In the genomic region with DNA sequence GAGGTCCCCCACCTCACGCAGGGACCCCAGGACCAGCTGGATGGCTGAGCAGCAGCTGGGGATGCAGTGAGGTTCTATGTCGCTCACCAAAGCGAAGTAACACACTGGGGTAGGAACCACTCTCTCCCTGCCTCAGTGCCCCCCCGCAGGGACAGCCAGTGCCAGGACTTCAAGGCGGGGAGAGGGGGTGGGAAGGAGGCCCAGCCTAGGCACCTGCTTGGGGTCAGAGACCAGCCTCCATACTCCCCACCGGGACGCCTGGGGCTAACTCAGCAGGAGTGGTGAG, we compare ENCODE assay signal across 23 cellular contexts.
"Had no signal": no experiment of that assay in that cellular context is flagged by ENCODE, and none has a peak within 500 bp of the region (broad histone marks: within the 10 kb centered on the region; RNA-seq: fewer than 3 reads in every experiment).

No MANE protein-coding gene starts in this region.

- H3K9me3 Mint-ChIP-seq: activated naive CD4-positive, alpha-beta T cell treated with anti-CD3 and anti-CD28 coated beads, Interleukin-2, amount 50 U/mL, for 72 hours; activated T-cell treated with anti-CD3 and anti-CD28 coated beads, Interleukin-2, amount 50 U/mL, for 72 hours; natural killer cell treated with Interleukin-12 subunit alpha and Interleukin-12 subunit beta and Interleukin-15 and Interleukin-18, amount 100 ng/mL, for 72 hours had no signal

- H3K36me3 ChIP-seq: prostate gland had no signal

- DNase-seq: activated CD4-positive, alpha-beta T cell treated with anti-CD3 and anti-CD28 coated beads for 36 hours; activated CD4-positive, CD25-positive, alpha-beta regulatory T cell; activated CD8-positive, alpha-beta memory T cell treated with anti-CD3 and anti-CD28 coated beads, Interleukin-2, amount 10 ng/mL, durations not matched to agents 7 days and 5 days; activated CD8-positive, alpha-beta T cell treated with anti-CD3 and anti-CD28 coated beads, Interleukin-2, amount 10 ng/mL, durations not matched to agents 7 days and 5 days; activated naive CD4-positive, alpha-beta T cell; activated T-cell treated with anti-CD3 and anti-CD28 coated beads, Interleukin-2, amount 50 U/mL, for 72 hours; anterior cingulate cortex; foreskin keratinocyte; heart right ventricle; left ventricle myocardium inferior; mucosa of descending colon; sigmoid colon; small intestine; stimulated activated CD4-positive, alpha-beta T cell treated with anti-CD3 and anti-CD28 coated beads, Interleukin-4, amount 100 ng/mL, for 24 hours; stimulated activated naive CD4-positive, alpha-beta T cell; testis; transverse colon had no signal

- H3K27ac ChIP-seq: foreskin keratinocyte, pancreas, sigmoid colon, testis, transverse colon had no signal

- H3K9me3 ChIP-seq: esophagus muscularis mucosa, heart right ventricle, left ventricle myocardium inferior, mucosa of descending colon, pancreas, prostate gland, sigmoid colon, testis, transverse colon had no signal

- H3K4me3 Mint-ChIP-seq: activated CD4-positive, alpha-beta T cell treated with anti-CD3 and anti-CD28 coated beads for 36 hours; activated CD8-positive, alpha-beta memory T cell treated with anti-CD3 and anti-CD28 coated beads, Interleukin-2, amount 10 ng/mL, durations not matched to agents 7 days and 5 days; activated CD8-positive, alpha-beta T cell treated with anti-CD3 and anti-CD28 coated beads, Interleukin-2, amount 10 ng/mL, durations not matched to agents 7 days and 5 days; activated T-cell treated with anti-CD3 and anti-CD28 coated beads, Interleukin-2, amount 50 U/mL, for 72 hours; natural killer cell treated with Interleukin-12 subunit alpha and Interleukin-12 subunit beta and Interleukin-15 and Interleukin-18, amount 100 ng/mL, for 72 hours had no signal

- H3K27me3 ChIP-seq: esophagus muscularis mucosa, foreskin keratinocyte, heart right ventricle, pancreas, sigmoid colon, testis, transverse colon had no signal

- H3K27me3 Mint-ChIP-seq: activated CD4-positive, alpha-beta T cell treated with anti-CD3 and anti-CD28 coated beads for 36 hours; activated CD8-positive, alpha-beta memory T cell treated with anti-CD3 and anti-CD28 coated beads, Interleukin-2, amount 10 ng/mL, durations not matched to agents 7 days and 5 days; natural killer cell treated with Interleukin-12 subunit alpha and Interleukin-12 subunit beta and Interleukin-15 and Interleukin-18, amount 100 ng/mL, for 72 hours had no signal

- H3K36me3 Mint-ChIP-seq: activated naive CD4-positive, alpha-beta T cell treated with anti-CD3 and anti-CD28 coated beads, Interleukin-2, amount 50 U/mL, for 72 hours; natural killer cell treated with Interleukin-12 subunit alpha and Interleukin-12 subunit beta and Interleukin-15 and Interleukin-18, amount 100 ng/mL, for 72 hours had no signal

- ATAC-seq: activated CD4-positive, alpha-beta T cell treated with anti-CD3 and anti-CD28 coated beads for 36 hours; activated CD8-positive, alpha-beta memory T cell treated with anti-CD3 and anti-CD28 coated beads, Interleukin-2, amount 10 ng/mL, durations not matched to agents 7 days and 5 days; activated CD8-positive, alpha-beta T cell treated with anti-CD3 and anti-CD28 coated beads, Interleukin-2, amount 10 ng/mL, durations not matched to agents 7 days and 5 days; activated naive CD4-positive, alpha-beta T cell treated with anti-CD3 and anti-CD28 coated beads, Interleukin-2, amount 50 U/mL, for 72 hours; activated T-cell treated with anti-CD3 and anti-CD28 coated beads, Interleukin-2, amount 50 U/mL, for 72 hours; foreskin keratinocyte; heart right ventricle; natural killer cell treated with Interleukin-12 subunit alpha and Interleukin-12 subunit beta and Interleukin-15 and Interleukin-18, amount 100 ng/mL, for 72 hours; pancreas had no signal

- H3K4me1 ChIP-seq: foreskin keratinocyte had no signal

- H3K27ac Mint-ChIP-seq: activated CD4-positive, alpha-beta T cell treated with anti-CD3 and anti-CD28 coated beads for 36 hours; activated CD8-positive, alpha-beta memory T cell treated with anti-CD3 and anti-CD28 coated beads, Interleukin-2, amount 10 ng/mL, durations not matched to agents 7 days and 5 days; activated CD8-positive, alpha-beta T cell treated with anti-CD3 and anti-CD28 coated beads, Interleukin-2, amount 10 ng/mL, durations not matched to agents 7 days and 5 days; activated T-cell treated with anti-CD3 and anti-CD28 coated beads, Interleukin-2, amount 50 U/mL, for 72 hours; natural killer cell treated with Interleukin-12 subunit alpha and Interleukin-12 subunit beta and Interleukin-15 and Interleukin-18, amount 100 ng/mL, for 72 hours had no signal

- H3K4me3 ChIP-seq: coronary artery, esophagus muscularis mucosa, heart right ventricle, left ventricle myocardium inferior, mucosa of descending colon, pancreas, prostate gland, sigmoid colon, testis, transverse colon had no signal
